In the genomic region with DNA sequence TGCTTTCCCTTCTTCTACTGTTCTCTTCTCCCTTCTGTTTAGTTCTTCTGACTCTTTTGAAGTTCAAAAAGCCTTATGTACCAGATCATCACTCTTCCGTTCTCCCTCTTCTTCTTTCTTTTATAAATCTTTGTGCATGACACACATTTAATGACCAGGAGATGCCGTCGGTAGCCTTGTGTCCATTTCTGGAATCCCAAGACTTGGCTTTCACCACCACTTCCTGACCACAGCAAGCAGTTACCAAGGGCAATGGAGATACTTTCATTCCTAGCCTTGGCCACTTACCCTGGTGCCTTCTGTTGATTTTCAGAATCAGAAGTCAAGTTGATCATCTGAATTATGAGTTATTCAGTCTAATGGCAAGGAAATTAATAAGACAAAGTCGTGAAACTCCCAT, we compare ENCODE assay signal across 17 cellular contexts.
"Had no signal": no experiment of that assay in that cellular context is flagged by ENCODE, and none has a peak within 500 bp of the region (broad histone marks: within the 10 kb centered on the region; RNA-seq: fewer than 3 reads in every experiment).

No MANE protein-coding gene starts in this region.

- H3K27me3 ChIP-seq: breast epithelium, hepatocyte, right lobe of liver, tibial nerve had no signal

- ATAC-seq: activated CD8-positive, alpha-beta T cell treated with anti-CD3 and anti-CD28 coated beads for 36 hours; left colon; lower lobe of right lung; right lobe of liver; stimulated activated naive B cell treated with anti-CD40 and anti-IgM and Interleukin-4, amounts not matched to agents 10 μg/mL and 1 μg/mL and 100 μg/mL, for 72 hours; T-cell had no signal

- H3K9me3 ChIP-seq: lower lobe of right lung, right lobe of liver, tibial nerve had no signal

- H3K4me3 ChIP-seq: breast epithelium, coronary artery, hepatocyte, lower lobe of right lung, right lobe of liver, tibial nerve had no signal

- H3K27ac ChIP-seq: breast epithelium, coronary artery, hepatocyte, lower lobe of right lung, parathyroid adenoma, right lobe of liver, tibial nerve had no signal

- H3K4me1 ChIP-seq: breast epithelium, lower lobe of right lung, parathyroid adenoma, right lobe of liver had no signal

- H3K36me3 ChIP-seq: breast epithelium, lower lobe of right lung, right lobe of liver, tibial nerve had no signal

- DNase-seq: activated B cell treated with CpG ODN at 0.5 μM for 24 hours; activated CD4-positive, alpha-beta T cell treated with anti-CD3 and anti-CD28 coated beads for 4 hours; activated CD8-positive, alpha-beta T cell treated with anti-CD3 and anti-CD28 coated beads for 36 hours; activated naive CD4-positive, alpha-beta T cell treated with Interleukin-2 at 50 U/mL for 16 hours; activated naive CD8-positive, alpha-beta T cell treated with anti-CD3 and anti-CD28 coated beads, Interleukin-2, amount 10 ng/mL, durations not matched to agents 7 days and 5 days; activated T-cell treated with anti-CD3 and anti-CD28 coated beads, Interleukin-2, amount 50 U/mL, for 1 hour; left colon; lower lobe of right lung; right lobe of liver; stimulated activated CD4-positive, alpha-beta T cell treated with anti-CD3 and anti-CD28 coated beads, Interleukin-4, amount 100 ng/mL, for 4 hours; stimulated activated naive B cell treated with anti-CD40 and anti-IgM and Interleukin-4, amounts not matched to agents 10 μg/mL and 1 μg/mL and 100 μg/mL, for 72 hours; T-cell had no signal
